ENCODE assay signal across 17 cellular contexts in genomic region chr12:6380141-6381121, GRCh38. TPM values are rescaled to one million over a fixed set of nuclear protein-coding genes. Genes with fewer than 3 reads are reported as not detected.
DNase-seq lines count a peak whose midpoint lies in the region; ATAC-seq, FAIRE-seq and TF ChIP-seq lines count a peak whose summit lies in the region.
"Had no signal": no experiment of that assay in that cellular context is flagged by ENCODE, and none has a peak within 500 bp of the region (broad histone marks: within the 10 kb centered on the region; RNA-seq: fewer than 3 reads in every experiment).

No MANE protein-coding gene starts in this region.

- H3K79me1 ChIP-seq in IMR-90 (ENCODE audit: low read depth in 1 of 2, low read length in 2 of 2), result peaks cover 19 to 26% of the 10 kb centered on the region in 2 experiments; a peak in 3 of 4 replicates

- H3K36me3 Mint-ChIP-seq in dendritic cell treated with granulocyte-macrophage colony-stimulating factor and Interleukin-4, amounts not matched to agents 40 ng/mL and 50 ng/mL, for 4 days (ENCODE audit: low read depth), result peaks cover 12% of the 10 kb centered on the region

- H3K27me3 ChIP-seq in IMR-90 (ENCODE audit: control insufficient read depth, insufficient read depth, low read length), result no peaks in the 10 kb centered on the region
- H3K27me3 ChIP-seq in muscle layer of colon (ENCODE audit: control insufficient read depth in 1 of 2, insufficient read depth in 2 of 2, low read length in 2 of 2), result no peaks in the 10 kb centered on the region
- H3K27me3 ChIP-seq: esophagus muscularis mucosa, right lobe of liver had no signal

- no peaks in the 10 kb centered on the region for H3K27me3 Mint-ChIP-seq in dendritic cell treated with granulocyte-macrophage colony-stimulating factor and Interleukin-4, amounts not matched to agents 40 ng/mL and 50 ng/mL, for 4 days

- no TSS peak for BruUV-seq in IMR-90 (replicated peaks; lab: Mats Ljungman, UMichigan)

- H2AK9ac ChIP-seq in IMR-90 (replicated peaks; ENCODE audit: low read depth, low read length, poor library complexity), result no peak overlapping the region

- in situ Hi-C loops in IMR-90 (cut with MboI; ENCODE audit: low sequenced_read_pairs), result no loop called here

- H3K4me1 Mint-ChIP-seq in dendritic cell treated with granulocyte-macrophage colony-stimulating factor and Interleukin-4, amounts not matched to agents 40 ng/mL and 50 ng/mL, for 4 days (ENCODE audit: low read depth), result peaks cover 90% of the 10 kb centered on the region

- no peak overlapping the region for H4K8ac ChIP-seq in IMR-90 (ENCODE audit: low read depth in 2 of 2, low read length in 2 of 2)

- H3K14ac ChIP-seq in IMR-90 (replicated peaks; ENCODE audit: low read depth, low read length), result no peak overlapping the region

- H3K9me3 ChIP-seq in IMR-90 (ENCODE audit: control insufficient read depth, insufficient read depth, low read length) (no peaks in the 10 kb centered on the region), muscle layer of colon (ENCODE audit: low read length) (no peaks in the 10 kb centered on the region)
- H3K9me3 ChIP-seq: esophagus muscularis mucosa, right lobe of liver had no signal

- no peak for FAIRE-seq in GM19239 (lab: Jason Lieb, UNC)

- H3K27ac ChIP-seq in IMR-90 (ENCODE audit: insufficient read depth, low read length), result no peak overlapping the region
- H3K27ac ChIP-seq in muscle layer of colon (ENCODE audit: low read depth, low read length), result peak overlapping the region; percentile 72
- H3K27ac ChIP-seq: HL-60, right lobe of liver had no signal

- no peak for TF ChIP-seq POLR2A in IMR-90 (IDR thresholded peaks at IDR 0.05; ENCODE audit: low read depth, low read length)

- no peaks in the 10 kb centered on the region for H3K9me3 Mint-ChIP-seq in dendritic cell treated with granulocyte-macrophage colony-stimulating factor and Interleukin-4, amounts not matched to agents 40 ng/mL and 50 ng/mL, for 4 days
- H3K9me3 Mint-ChIP-seq: stimulated activated naive CD8-positive, alpha-beta T cell treated with anti-CD3 and anti-CD28 coated beads, Interleukin-15, Interleukin-2, amounts not matched to agents 100 ng/mL and 50 ng/mL, for 24 hours had no signal

- peaks cover 29% of the 10 kb centered on the region for H3K9me1 ChIP-seq in IMR-90 (ENCODE audit: insufficient read depth, low read length)

- no peak overlapping the region for H3K4me2 ChIP-seq in IMR-90 (ENCODE audit: low read depth, low read length)

- H4K20me1 ChIP-seq in IMR-90 (ENCODE audit: insufficient read depth, low read length), result peaks cover 4% of the 10 kb centered on the region; the same call in 1 of the 2 replicates

- TF ChIP-seq RAD21 in IMR-90 (IDR thresholded peaks at IDR 0.05; ENCODE audit: low read length), result no peak

- DNase-seq in AG08396 (ENCODE audit: low spot score) (peak; percentile 48), IMR-90 (peak; percentile 56), GM19239 (ENCODE audit: insufficient read length, low spot score) (no peak), HuH-7 (ENCODE audit: low spot score) (no peak), NCI-H526 (lab: John Stamatoyannopoulos, UW) (no peak)
- DNase-seq: activated gamma-delta T cell treated with Interleukin-2 at 50 U/mL for 16 hours, MV-4-11, NCI-H1930, NCI-H510A treated with DMSO at 0.1 percent for 48 hours, right lobe of liver, T-helper 9 cell had no signal

- H2AFZ ChIP-seq in IMR-90 (replicated peaks; ENCODE audit: low read length, poor library complexity), result no peak overlapping the region

- dilution Hi-C loops in IMR-90 (cut with HindIII; ENCODE audit: low sequenced_read_pairs, unreplicated experiment), result no loop called here

- H3K36me3 ChIP-seq in IMR-90 (ENCODE audit: control insufficient read depth, insufficient read depth, low read length) (peaks cover 5% of the 10 kb centered on the region; the same call in 1 of the 2 replicates), muscle layer of colon (ENCODE audit: insufficient read depth, low read length) (no peaks in the 10 kb centered on the region)
- H3K36me3 ChIP-seq: esophagus muscularis mucosa, right lobe of liver had no signal

- peak overlapping the region; percentile 48; the same call in 1 of the 2 replicates for H2BK20ac ChIP-seq in IMR-90 (ENCODE audit: low read depth, low read length)

- no peak overlapping the region for H2BK120ac ChIP-seq in IMR-90 (ENCODE audit: low read depth, low read length)

- H3K4me1 ChIP-seq in IMR-90 (ENCODE audit: control insufficient read depth, insufficient read depth, low read length), result peaks cover 31% of the 10 kb centered on the region
- H3K4me1 ChIP-seq in muscle layer of colon (ENCODE audit: insufficient read depth, low read length), result peaks cover 78% of the 10 kb centered on the region

- peak overlapping the region; percentile 11; the same call in 1 of the 2 replicates for H2AK5ac ChIP-seq in IMR-90 (ENCODE audit: low read depth, low read length)

- H4K91ac ChIP-seq in IMR-90 (ENCODE audit: insufficient read depth, low read depth, low read length), result no peak overlapping the region

- H4K5ac ChIP-seq in IMR-90 (ENCODE audit: low read depth, low read length), result no peak overlapping the region

- no peak overlapping the region for H3K4ac ChIP-seq in IMR-90 (ENCODE audit: low read depth, low read length)

- H3K9ac ChIP-seq in IMR-90 (ENCODE audit: low read depth, low read length) (no peak overlapping the region), muscle layer of colon (ENCODE audit: low read length) (no peak overlapping the region)

- no peak overlapping the region for H3K56ac ChIP-seq in IMR-90 (ENCODE audit: extremely low read depth, insufficient read depth, low read length)

- POLR2A ChIA-PET in IMR-90 (lab: Charles Lee; ENCODE audit: unreplicated experiment), result no interaction called here

- H3K23ac ChIP-seq in IMR-90 (ENCODE audit: low read depth, low read length), result no peak overlapping the region

- H3K4me3 ChIP-seq in IMR-90 (ENCODE audit: insufficient read depth, low read depth, low read length) (no peak overlapping the region), muscle layer of colon (ENCODE audit: low read depth in 1 of 2, low read length in 2 of 2) (no peak overlapping the region)
- H3K4me3 ChIP-seq: esophagus muscularis mucosa, right lobe of liver had no signal

- H3K18ac ChIP-seq in IMR-90 (ENCODE audit: low read depth, low read length), result no peak overlapping the region

- ATAC-seq in IMR-90 (ENCODE audit: low read depth) (no peak), HG02759 (IDR thresholded peaks at IDR 0.05; ENCODE audit: unreplicated experiment) (no peak)
- ATAC-seq: right lobe of liver had no signal

- intact Hi-C loops in IMR-90 (cut with micrococcal nuclease), result no loop called here
- intact Hi-C loops in dendritic cell treated with granulocyte-macrophage colony-stimulating factor and Interleukin-4, amounts not matched to agents 40 ng/mL and 50 ng/mL, for 4 days (cut with micrococcal nuclease), result no loop called here

- TF ChIP-seq CTCF in IMR-90 (conservative IDR thresholded peaks at IDR 0.05; ENCODE audit: low read depth, low read length), result no peak

- H3K27ac Mint-ChIP-seq in dendritic cell treated with granulocyte-macrophage colony-stimulating factor and Interleukin-4, amounts not matched to agents 40 ng/mL and 50 ng/mL, for 4 days, result peak overlapping the region; percentile 42
- H3K27ac Mint-ChIP-seq: stimulated activated naive CD8-positive, alpha-beta T cell treated with anti-CD3 and anti-CD28 coated beads, Interleukin-15, Interleukin-2, amounts not matched to agents 100 ng/mL and 50 ng/mL, for 24 hours had no signal

- no peak overlapping the region for H2BK5ac ChIP-seq in IMR-90 (ENCODE audit: low read depth, low read length, poor library complexity, severe bottlenecking)

- 100% methylated on average over 1 of the region's 14 CpGs; no CpG with 5 or more reads in 1 of the 2 experiments for WGBS in IMR-90 (ENCODE audit: extremely low coverage in 2 of 2, insufficient read length in 1 of 2), 2 experiments

- CTCF ChIA-PET in IMR-90 (lab: Yijun Ruan, JAX), result no interaction called here

- no peak overlapping the region for H2BK15ac ChIP-seq in IMR-90 (ENCODE audit: low read depth, low read length)

- H3K4me3 Mint-ChIP-seq in dendritic cell treated with granulocyte-macrophage colony-stimulating factor and Interleukin-4, amounts not matched to agents 40 ng/mL and 50 ng/mL, for 4 days, result no peak overlapping the region
- H3K4me3 Mint-ChIP-seq: stimulated activated naive CD8-positive, alpha-beta T cell treated with anti-CD3 and anti-CD28 coated beads, Interleukin-15, Interleukin-2, amounts not matched to agents 100 ng/mL and 50 ng/mL, for 24 hours had no signal

TF ChIP-seq in IMR-90, 13 proteins besides CTCF, POLR2A, EP300 and RAD21:
- TF ChIP-seq MXI1 (IDR thresholded peaks at IDR 0.05; ENCODE audit: borderline replicate concordance, low read depth, low read length) (no peak), CEBPB (IDR thresholded peaks at IDR 0.05; ENCODE audit: low read depth, low read length) (no peak), CHD1 (IDR thresholded peaks at IDR 0.05; ENCODE audit: low read depth, low read length) (no peak), RFX5 (IDR thresholded peaks at IDR 0.05; ENCODE audit: low read depth, low read length) (no peak), MAFK (IDR thresholded peaks at IDR 0.05; ENCODE audit: low read depth, low read length) (no peak)

RNA-seq across cellular contexts. Expression of gene LTBR, which starts 3.5 kb away (rescaled TPM):
- 19.7 and 24.7 TPM in 2 replicates for total RNA-seq in IMR-90 (2012; rRNA removed)
- polyA plus RNA-seq in IMR-90 (2012; rRNA removed), result 62.5 and 66.0 TPM in 2 replicates
- polyA plus RNA-seq in IMR-90 (2012; cell fraction: cytosol; rRNA removed), result 71.8 and 82.3 TPM in 2 replicates
- 71.5 and 142 TPM in 2 replicates for polyA plus RNA-seq in IMR-90 (2012; cell fraction: nucleus; rRNA removed; ENCODE audit: low replicate concordance)

RNA-seq across cellular contexts. Expression of gene SCNN1A, which starts 5.1 kb away (rescaled TPM):
- total RNA-seq in IMR-90 (2012; rRNA removed), result not detected in 2 replicates
- 0.24 and 0.41 TPM in 2 replicates for polyA plus RNA-seq in IMR-90 (2012; rRNA removed)
- polyA plus RNA-seq in IMR-90 (2012; cell fraction: cytosol; rRNA removed), result 0.13 and 0.16 TPM in 2 replicates
- polyA plus RNA-seq in IMR-90 (2012; cell fraction: nucleus; rRNA removed; ENCODE audit: low replicate concordance), result 0.32 and 1.2 TPM in 2 replicates

RNA-seq across cellular contexts. Expression of gene TNFRSF1A, which starts 38.6 kb away (rescaled TPM):
- 79.6 and 86.7 TPM in 2 replicates for total RNA-seq in IMR-90 (2012; rRNA removed)
- 136 and 138 TPM in 2 replicates for polyA plus RNA-seq in IMR-90 (2012; rRNA removed)
- 105 and 167 TPM in 2 replicates for polyA plus RNA-seq in IMR-90 (2012; cell fraction: cytosol; rRNA removed)
- polyA plus RNA-seq in IMR-90 (2012; cell fraction: nucleus; rRNA removed; ENCODE audit: low replicate concordance), result 102 and 107 TPM in 2 replicates

Comparison
In these comparisons a context has a peak if more than half of its experiments do, and no peak if none do; other contexts are left out.
1. DNase-seq: peak in AG08396 (single experiment) and IMR-90 (single experiment); none in GM19239 (single experiment), HuH-7 (single experiment) and NCI-H526 (0 of 2).